16 cellular contexts compared by ENCODE assay signal in genomic region chr10:117546020-117546629, GRCh38. TPM values are rescaled to one million over a fixed set of nuclear protein-coding genes. Genes with fewer than 3 reads are reported as not detected.
A peak's percentile ranks its signal among the peaks of the same experiment; 100 is the strongest.
DNase-seq lines count a peak whose midpoint lies in the region; ATAC-seq, FAIRE-seq and TF ChIP-seq lines count a peak whose summit lies in the region.
"Had no signal": no experiment of that assay in that cellular context is flagged by ENCODE, and none has a peak within 500 bp of the region (broad histone marks: within the 10 kb centered on the region; RNA-seq: fewer than 3 reads in every experiment).

No MANE protein-coding gene starts in this region.

- H3K27me3 ChIP-seq in H1 (replicated peaks in 1 of 4; ENCODE audit: control insufficient read depth in 3 of 4, extremely low read depth in 1 of 4, insufficient read depth in 3 of 4, low read length in 3 of 4): peaks cover 90 to 99% (median 96%) of the 10 kb centered on the region in 4 experiments

- no peak for TF ChIP-seq POLR2A in H1 (IDR thresholded peaks at IDR 0.05; ENCODE audit: control extremely low read depth in 1 of 2, low read depth in 2 of 2, low read length in 2 of 2)

- peaks cover 20 to 40% of the 10 kb centered on the region in 2 experiments for H4K20me1 ChIP-seq in H1 (replicated peaks in 1 of 2; ENCODE audit: control insufficient read depth in 1 of 2, insufficient read depth in 2 of 2, low read length in 2 of 2)

- peak overlapping the region; percentile 71 for H3K27ac Mint-ChIP-seq in activated naive CD4-positive, alpha-beta T cell treated with anti-CD3 and anti-CD28 coated beads, Interleukin-2, amount 10 ng/mL, durations not matched to agents 7 days and 5 days
- H3K27ac Mint-ChIP-seq in activated naive CD4-positive, alpha-beta T cell treated with anti-CD3 and anti-CD28 coated beads for 36 hours: no peak overlapping the region
- peak overlapping the region; percentile 97 to 99 (median 99) for H3K27ac Mint-ChIP-seq in nephron
- H3K27ac Mint-ChIP-seq in type B pancreatic cell: peak overlapping the region; percentile 93
- H3K27ac Mint-ChIP-seq in immature natural killer cell: no peak overlapping the region
- H3K27ac Mint-ChIP-seq: natural killer cell treated with Interleukin-12 subunit alpha and Interleukin-12 subunit beta and Interleukin-15 and Interleukin-18, amount 100 ng/mL, for 72 hours had no signal

- H2BK20ac ChIP-seq in H1 (ENCODE audit: low read length): 0 out of 2 replicates have a peak overlapping the region, but pooled peaks have one; percentile 32

- no peak for DNase-seq in activated naive CD4-positive, alpha-beta T cell treated with anti-CD3 and anti-CD28 coated beads, Interleukin-2, amount 10 ng/mL, durations not matched to agents 7 days and 5 days
- DNase-seq in activated naive CD4-positive, alpha-beta T cell treated with anti-CD3 and anti-CD28 coated beads for 36 hours: no peak
- DNase-seq in H1 (ENCODE audit: low read depth in 1 of 2, low spot score in 2 of 2) (no peak), type B pancreatic cell (ENCODE audit: extremely low spot score, unreplicated experiment) (no peak), immature natural killer cell (no peak)
- DNase-seq in effector CD8-positive, alpha-beta T cell (lab: John Stamatoyannopoulos, UW): no peak
- DNase-seq: MM.1S, small intestine, WERI-Rb-1 had no signal

- no peak overlapping the region for H3K4ac ChIP-seq in H1 (replicated peaks; ENCODE audit: insufficient read length, low read depth, low read length)

- no peak overlapping the region for H4K91ac ChIP-seq in H1 (replicated peaks; ENCODE audit: insufficient read length, low read length)

- H2BK12ac ChIP-seq in H1 (ENCODE audit: low read depth, low read length): peak overlapping the region; percentile 94; the same call in 1 of the 2 replicates

- H3K23me2 ChIP-seq in H1 (ENCODE audit: low read depth, low read length): peaks cover 6% of the 10 kb centered on the region; the same call in 1 of the 2 replicates

- peaks cover 0 to 34% (median 19%) of the 10 kb centered on the region in 4 experiments; a peak in 6 of 7 replicates for H3K4me1 ChIP-seq in H1 (replicated peaks in 1 of 4; ENCODE audit: control insufficient read depth in 3 of 4, insufficient read depth in 4 of 4, low read length in 3 of 4)
- H3K4me1 ChIP-seq: foreskin keratinocyte had no signal

- H3K18ac ChIP-seq in H1 (ENCODE audit: extremely low read depth, low read length): peak overlapping the region; percentile 38; the same call in 1 of the 2 replicates

- CTCF ChIA-PET in activated naive CD4-positive, alpha-beta T cell treated with anti-CD3 and anti-CD28 coated beads, Interleukin-2, amount 10 ng/mL, durations not matched to agents 7 days and 5 days (lab: Charles Lee): no interaction called here
- CTCF ChIA-PET in activated naive CD4-positive, alpha-beta T cell treated with anti-CD3 and anti-CD28 coated beads for 36 hours (lab: Charles Lee): interaction anchor here (0.6 kb wide), 1 partner anchor 566 kb away, joined by 3 read pairs; no protein-coding TSS in a partner anchor
- CTCF ChIA-PET in H1 (lab: Charles Lee; ENCODE audit: partially characterized antibody): interaction anchor here (0.6 to 3.5 kb wide), 7 partner anchors 8 to 714 kb away, joined by 3 to 27 read pairs (median 3); no protein-coding TSS in a partner anchor

- no peak overlapping the region for H3K27ac ChIP-seq in H1 (ENCODE audit: low read depth, low read length)
- H3K27ac ChIP-seq: foreskin keratinocyte, SK-N-MC, WERI-Rb-1 had no signal

- TF ChIP-seq CTCF in H1 (IDR thresholded peaks at IDR 0.05; ENCODE audit: control extremely low read depth in 1 of 3, insufficient read depth in 1 of 3, low read depth in 1 of 3, low read length in 3 of 3): no peak
- TF ChIP-seq CTCF in nephron (IDR thresholded peaks at IDR 0.05; ENCODE audit: unreplicated experiment in 3 of 3): no peak
- no peak for TF ChIP-seq CTCF in type B pancreatic cell (conservative IDR thresholded peaks at IDR 0.05)

- H3K23ac ChIP-seq in H1 (ENCODE audit: insufficient read length): no peak overlapping the region

- no peak overlapping the region for H2BK5ac ChIP-seq in H1 (ENCODE audit: low read depth, low read length)

- H3K27me3 Mint-ChIP-seq in activated naive CD4-positive, alpha-beta T cell treated with anti-CD3 and anti-CD28 coated beads, Interleukin-2, amount 10 ng/mL, durations not matched to agents 7 days and 5 days: peaks cover 100% of the 10 kb centered on the region
- peaks cover 77% of the 10 kb centered on the region for H3K27me3 Mint-ChIP-seq in activated naive CD4-positive, alpha-beta T cell treated with anti-CD3 and anti-CD28 coated beads for 36 hours (ENCODE audit: low read depth)
- H3K27me3 Mint-ChIP-seq in nephron (ENCODE audit: low read depth): peaks cover 98% of the 10 kb centered on the region
- H3K27me3 Mint-ChIP-seq in type B pancreatic cell: peaks cover 83% of the 10 kb centered on the region
- H3K27me3 Mint-ChIP-seq in immature natural killer cell (ENCODE audit: low read depth in 3 of 3): peaks cover 25 to 60% (median 37%) of the 10 kb centered on the region in 3 donors

- peaks cover 17% of the 10 kb centered on the region for H3K4me1 Mint-ChIP-seq in activated naive CD4-positive, alpha-beta T cell treated with anti-CD3 and anti-CD28 coated beads, Interleukin-2, amount 10 ng/mL, durations not matched to agents 7 days and 5 days
- peaks cover 45% of the 10 kb centered on the region for H3K4me1 Mint-ChIP-seq in activated naive CD4-positive, alpha-beta T cell treated with anti-CD3 and anti-CD28 coated beads for 36 hours (ENCODE audit: low read depth)
- H3K4me1 Mint-ChIP-seq in nephron: peaks cover 43% of the 10 kb centered on the region
- peaks cover 39% of the 10 kb centered on the region for H3K4me1 Mint-ChIP-seq in type B pancreatic cell (ENCODE audit: unreplicated experiment)
- peaks cover 6% of the 10 kb centered on the region in 2 donors for H3K4me1 Mint-ChIP-seq in immature natural killer cell

- H3K56ac ChIP-seq in H1 (replicated peaks; ENCODE audit: insufficient read length, low read depth, low read length): no peak overlapping the region

- no peaks in the 10 kb centered on the region for H3K9me3 ChIP-seq in H1 (ENCODE audit: insufficient read depth in 2 of 2, low read depth in 1 of 2, low read length in 1 of 2)

- no peak for ATAC-seq in GM19324 (IDR thresholded peaks at IDR 0.05; ENCODE audit: low FRiP score, unreplicated experiment)
- ATAC-seq: foreskin keratinocyte; natural killer cell treated with Interleukin-12 subunit alpha and Interleukin-12 subunit beta and Interleukin-15 and Interleukin-18, amount 100 ng/mL, for 72 hours had no signal

- TF ChIP-seq RAD21 in H1 (IDR thresholded peaks at IDR 0.05 in 1 of 2, conservative IDR thresholded peaks at IDR 0.05 in 1 of 2; ENCODE audit: low read depth in 2 of 2, low read length in 2 of 2): no peak

- H3K36me3 ChIP-seq in H1 (ENCODE audit: control insufficient read depth in 2 of 4, insufficient read depth in 4 of 4, low read length in 3 of 4): no peaks in the 10 kb centered on the region; a peak in 1 of 8 replicates
- H3K36me3 ChIP-seq: WERI-Rb-1 had no signal

- H3K14ac ChIP-seq in H1 (ENCODE audit: insufficient read length): no peak overlapping the region

- WGBS in H1 (ENCODE audit: extremely low coverage in 1 of 2, insufficient coverage in 1 of 2, insufficient read length in 1 of 2, insufficient replicate concordance in 2 of 2, low coverage in 1 of 2, low lambda C conversion rate in 2 of 2, missing lambda C conversion rate in 1 of 2), 2 experiments: 3% methylated on average over 17 of the region's 18 CpGs; no CpG with 5 or more reads in 1 of the 2 experiments

- TF ChIP-seq EP300 in H1 (IDR thresholded peaks at IDR 0.05; ENCODE audit: borderline replicate concordance in 1 of 2, low read depth in 2 of 2, low read length in 2 of 2): no peak

- peak overlapping the region; percentile 31; the same call in 1 of the 2 replicates for H2BK15ac ChIP-seq in H1 (ENCODE audit: low read length)

- H3K79me2 ChIP-seq in H1 (ENCODE audit: control insufficient read depth in 1 of 2, insufficient read depth in 2 of 2, low read length in 2 of 2): no peaks in the 10 kb centered on the region

- H3K4me3 ChIP-seq in H1 (ENCODE audit: extremely low read depth in 1 of 4, insufficient read depth in 2 of 4, low read depth in 3 of 4, low read length in 4 of 4): peak overlapping the region in 2 of 4 experiments; percentile 5 to 62; a peak in 4 of 8 replicates
- H3K4me3 ChIP-seq: SK-N-MC had no signal

- intact Hi-C loops in activated naive CD4-positive, alpha-beta T cell treated with anti-CD3 and anti-CD28 coated beads for 36 hours (cut with micrococcal nuclease): loop anchor here (5.0 to 10.0 kb wide), 3 partner anchors 139 to 501 kb away; partner anchors contain the start of gene RAB11FIP2

- H4K5ac ChIP-seq in H1 (ENCODE audit: insufficient read length, low read depth, low read length): no peak overlapping the region

- no peak for FAIRE-seq in H1 (lab: Jason Lieb, UNC)
- FAIRE-seq: small intestine had no signal

- H2AFZ ChIP-seq in H1 (ENCODE audit: low read length): no peak overlapping the region

- no peak overlapping the region for H4K8ac ChIP-seq in H1 (ENCODE audit: extremely low read depth, insufficient read depth, low read length)

- H2AK5ac ChIP-seq in H1 (ENCODE audit: low read depth, low read length): no peak overlapping the region

- H3K4me2 ChIP-seq in H1 (ENCODE audit: insufficient read depth in 1 of 2, low read depth in 2 of 2, low read length in 2 of 2): peak overlapping the region; percentile 70 to 83

- no peaks in the 10 kb centered on the region for H3K79me1 ChIP-seq in H1 (ENCODE audit: low read depth, low read length)

- H3K4me3 Mint-ChIP-seq in activated naive CD4-positive, alpha-beta T cell treated with anti-CD3 and anti-CD28 coated beads, Interleukin-2, amount 10 ng/mL, durations not matched to agents 7 days and 5 days: no peak overlapping the region
- no peak overlapping the region for H3K4me3 Mint-ChIP-seq in activated naive CD4-positive, alpha-beta T cell treated with anti-CD3 and anti-CD28 coated beads for 36 hours
- H3K4me3 Mint-ChIP-seq in nephron (peak overlapping the region; percentile 86 to 91 (median 88)), type B pancreatic cell (peak overlapping the region; percentile 92), immature natural killer cell (no peak overlapping the region)
- H3K4me3 Mint-ChIP-seq: natural killer cell treated with Interleukin-12 subunit alpha and Interleukin-12 subunit beta and Interleukin-15 and Interleukin-18, amount 100 ng/mL, for 72 hours had no signal

- peaks cover 3% of the 10 kb centered on the region for H3K36me3 Mint-ChIP-seq in activated naive CD4-positive, alpha-beta T cell treated with anti-CD3 and anti-CD28 coated beads, Interleukin-2, amount 10 ng/mL, durations not matched to agents 7 days and 5 days
- H3K36me3 Mint-ChIP-seq in activated naive CD4-positive, alpha-beta T cell treated with anti-CD3 and anti-CD28 coated beads for 36 hours (ENCODE audit: low read depth): no peaks in the 10 kb centered on the region
- H3K36me3 Mint-ChIP-seq in nephron (ENCODE audit: low read depth) (peaks cover 52% of the 10 kb centered on the region), type B pancreatic cell (peaks cover 30% of the 10 kb centered on the region), immature natural killer cell (no peaks in the 10 kb centered on the region)

- POLR2A ChIA-PET in H1 (lab: Charles Lee; ENCODE audit: partially characterized antibody): no interaction called here

- no peak overlapping the region for H2BK120ac ChIP-seq in H1 (replicated peaks; ENCODE audit: low read depth, low read length)

- H3K9me3 Mint-ChIP-seq in activated naive CD4-positive, alpha-beta T cell treated with anti-CD3 and anti-CD28 coated beads, Interleukin-2, amount 10 ng/mL, durations not matched to agents 7 days and 5 days: no peaks in the 10 kb centered on the region
- no peaks in the 10 kb centered on the region for H3K9me3 Mint-ChIP-seq in activated naive CD4-positive, alpha-beta T cell treated with anti-CD3 and anti-CD28 coated beads for 36 hours
- H3K9me3 Mint-ChIP-seq in nephron (peaks cover 5% of the 10 kb centered on the region), type B pancreatic cell (no peaks in the 10 kb centered on the region), immature natural killer cell (peaks cover 0 to 6% (median under 1%) of the 10 kb centered on the region in 6 donors)
- H3K9me3 Mint-ChIP-seq: natural killer cell treated with Interleukin-12 subunit alpha and Interleukin-12 subunit beta and Interleukin-15 and Interleukin-18, amount 100 ng/mL, for 72 hours had no signal

- H3K9ac ChIP-seq in H1 (replicated peaks in 1 of 4; ENCODE audit: extremely low read depth in 1 of 4, low read depth in 3 of 4, low read length in 3 of 4): no peak overlapping the region

RNA-seq across cellular contexts. Expression of gene EMX2, which starts 3.6 kb away (rescaled TPM):
- total RNA-seq in activated naive CD4-positive, alpha-beta T cell treated with anti-CD3 and anti-CD28 coated beads for 36 hours: not detected
- not detected in 2 replicates for total RNA-seq in H1 (2021; fragmentation: NEBNext Ultra II Directional; extraction: Animal tissue kit (Norgen Biotek cat#: 25700))
- polyA plus RNA-seq in H1 (2011; rRNA removed) (not detected in 2 replicates), immature natural killer cell (not detected)
- 0.06 TPM for polyA plus RNA-seq in H1 (2011; cell fraction: cytosol; rRNA removed)
- polyA plus RNA-seq in H1 (2011; cell fraction: nucleus; rRNA removed): 0.04 TPM
- polyA plus RNA-seq in H1 (2012, experiment 1 of 2): 0.08 to 0.23 TPM (median 0.14 TPM) in 4 replicates
- 0.10 TPM for polyA plus RNA-seq in H1 (2012, experiment 2 of 2)
- 0.04 TPM for polyA plus RNA-seq in H1 (2013, experiment 1 of 2)
- not detected for polyA plus RNA-seq in H1 (2013, experiment 2 of 2)
- polyA minus RNA-seq in H1 (2011; rRNA and poly(A)+ RNA removed): not detected in 2 replicates
- polyA minus RNA-seq in H1 (2011; cell fraction: cytosol; rRNA and poly(A)+ RNA removed): not detected
- polyA minus RNA-seq in H1 (2011; cell fraction: nucleus; rRNA and poly(A)+ RNA removed): not detected
- total RNA-seq in type B pancreatic cell (ENCODE audit: low replicate concordance): 24.7 and 29.9 TPM in 2 replicates
- total RNA-seq: A673; dermis microvascular lymphatic vessel endothelial cell; natural killer cell treated with Interleukin-12 subunit alpha and Interleukin-12 subunit beta and Interleukin-15 and Interleukin-18, amount 100 ng/mL, for 72 hours had no signal

Comparison
In these comparisons a context has a peak if more than half of its experiments do, and no peak if none do; other contexts are left out.
1. H3K27ac Mint-ChIP-seq: peak in activated naive CD4-positive, alpha-beta T cell treated with anti-CD3 and anti-CD28 coated beads, Interleukin-2, amount 10 ng/mL, durations not matched to agents 7 days and 5 days (single experiment), nephron (3 of 3) and type B pancreatic cell (single experiment); none in activated naive CD4-positive, alpha-beta T cell treated with anti-CD3 and anti-CD28 coated beads for 36 hours (single experiment) and immature natural killer cell (0 of 6).
2. H3K4me3 Mint-ChIP-seq: peak in nephron (3 of 3) and type B pancreatic cell (single experiment); none in activated naive CD4-positive, alpha-beta T cell treated with anti-CD3 and anti-CD28 coated beads, Interleukin-2, amount 10 ng/mL, durations not matched to agents 7 days and 5 days (single experiment), activated naive CD4-positive, alpha-beta T cell treated with anti-CD3 and anti-CD28 coated beads for 36 hours (single experiment) and immature natural killer cell (0 of 5).
3. RNA of gene EMX2, which starts 3.6 kb away (total RNA-seq): 24.7 to 29.9 TPM in type B pancreatic cell; not detected in activated naive CD4-positive, alpha-beta T cell treated with anti-CD3 and anti-CD28 coated beads for 36 hours and not detected in H1; every median in the first group is over 10 times any median in the second.